17 cellular contexts compared by ENCODE assay signal in the genomic region with DNA sequence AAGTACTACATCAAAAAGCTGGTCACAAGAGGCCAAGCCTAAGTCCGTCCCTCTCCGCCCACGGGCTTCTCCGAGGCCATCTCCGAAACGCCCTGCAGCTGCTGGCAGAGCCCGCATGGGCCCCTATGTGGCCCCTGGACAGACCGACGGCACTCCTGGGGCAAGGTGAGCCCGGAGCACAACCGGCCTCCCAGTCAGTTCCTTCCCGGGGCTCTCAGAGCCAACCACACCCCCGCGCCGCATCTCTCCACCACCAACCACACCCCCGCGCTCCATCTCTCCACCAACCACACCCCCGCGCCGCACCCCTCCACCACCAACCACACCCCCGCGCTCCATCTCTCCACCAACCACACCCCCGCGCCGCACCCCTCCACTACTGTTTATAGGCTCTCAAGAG.
A peak's percentile ranks its signal among the peaks of the same experiment; 100 is the strongest.
DNase-seq lines count a peak whose midpoint lies in the region; TF ChIP-seq lines count a peak whose summit lies in the region.
"Had no signal": no experiment of that assay in that cellular context is flagged by ENCODE, and none has a peak within 500 bp of the region (broad histone marks: within the 10 kb centered on the region; RNA-seq: fewer than 3 reads in every experiment).

No MANE protein-coding gene starts in this region.

- no peak for TF ChIP-seq EP300 in sigmoid colon (IDR thresholded peaks at IDR 0.05)

- TF ChIP-seq CTCF in esophagus squamous epithelium (IDR thresholded peaks at IDR 0.05): no peak
- TF ChIP-seq CTCF in sigmoid colon (IDR thresholded peaks at IDR 0.05): no peak
- no peak for TF ChIP-seq CTCF in breast epithelium (IDR thresholded peaks at IDR 0.05)
- no peak for TF ChIP-seq CTCF in HFFc6 (IDR thresholded peaks at IDR 0.05)

- H3K4me1 ChIP-seq in esophagus squamous epithelium: peaks cover 0 to 20% (median 0%) of the 10 kb centered on the region in 3 donors
- H3K4me1 ChIP-seq in sigmoid colon: peaks cover 0 to 29% (median 9%) of the 10 kb centered on the region in 4 donors
- no peaks in the 10 kb centered on the region for H3K4me1 ChIP-seq in breast epithelium
- H3K4me1 ChIP-seq: colonic mucosa had no signal

- peaks cover 33% of the 10 kb centered on the region for H3K4me1 Mint-ChIP-seq in HFFc6 (ENCODE audit: low read depth)

- H3K27me3 ChIP-seq in esophagus squamous epithelium: no peaks in the 10 kb centered on the region
- H3K27me3 ChIP-seq in sigmoid colon: no peaks in the 10 kb centered on the region
- H3K27me3 ChIP-seq in breast epithelium: no peaks in the 10 kb centered on the region
- H3K27me3 ChIP-seq: colonic mucosa, tibial nerve had no signal

- H3K36me3 Mint-ChIP-seq in HFFc6 (ENCODE audit: low read depth): peaks cover 20% of the 10 kb centered on the region
- H3K36me3 Mint-ChIP-seq: activated naive CD4-positive, alpha-beta T cell treated with anti-CD3 and anti-CD28 coated beads, Interleukin-2, amount 50 U/mL, for 24 hours had no signal

- peaks cover 0 to 19% (median 0%) of the 10 kb centered on the region in 3 donors for H3K36me3 ChIP-seq in esophagus squamous epithelium
- H3K36me3 ChIP-seq in sigmoid colon: no peaks in the 10 kb centered on the region
- H3K36me3 ChIP-seq in breast epithelium: no peaks in the 10 kb centered on the region
- H3K36me3 ChIP-seq: colonic mucosa had no signal

- H3K4me3 ChIP-seq in esophagus squamous epithelium (no peak overlapping the region), sigmoid colon (no peak overlapping the region), breast epithelium (peak overlapping the region in 1 of 3 donors; percentile 28)
- H3K4me3 ChIP-seq: colonic mucosa, tibial nerve had no signal

- no peaks in the 10 kb centered on the region for H3K9me3 Mint-ChIP-seq in HFFc6
- H3K9me3 Mint-ChIP-seq: activated CD4-positive, alpha-beta T cell treated with anti-CD3 and anti-CD28 coated beads, Interleukin-2, amount 10 ng/mL, durations not matched to agents 24 days and 14 days; activated naive CD4-positive, alpha-beta T cell treated with anti-CD3 and anti-CD28 coated beads, Interleukin-2, amount 50 U/mL, for 24 hours had no signal

- no peak overlapping the region for H3K27ac Mint-ChIP-seq in HFFc6
- H3K27ac Mint-ChIP-seq: activated CD4-positive, alpha-beta T cell treated with anti-CD3 and anti-CD28 coated beads, Interleukin-2, amount 10 ng/mL, durations not matched to agents 24 days and 14 days; activated naive CD4-positive, alpha-beta T cell treated with anti-CD3 and anti-CD28 coated beads, Interleukin-2, amount 50 U/mL, for 24 hours had no signal

- no peaks in the 10 kb centered on the region for H3K9me3 ChIP-seq in esophagus squamous epithelium
- no peaks in the 10 kb centered on the region for H3K9me3 ChIP-seq in sigmoid colon
- H3K9me3 ChIP-seq in breast epithelium: no peaks in the 10 kb centered on the region
- H3K9me3 ChIP-seq: colonic mucosa, tibial nerve had no signal

- H3K27me3 Mint-ChIP-seq in HFFc6 (ENCODE audit: insufficient read depth): peaks cover 2% of the 10 kb centered on the region; the same call in 1 of the 2 replicates
- H3K27me3 Mint-ChIP-seq: activated naive CD4-positive, alpha-beta T cell treated with anti-CD3 and anti-CD28 coated beads, Interleukin-2, amount 50 U/mL, for 24 hours had no signal

- 74 to 75% methylated on average over 15 to 16 of the region's 25 CpGs for WGBS in esophagus squamous epithelium, 2 donors
- WGBS in sigmoid colon, 2 donors: 84 to 88% methylated on average over 25 of the region's 25 CpGs

- intact Hi-C loops in esophagus squamous epithelium (cut with DNase I) (no loop called here), sigmoid colon (cut with DNase I) (no loop called here), breast epithelium (cut with DNase I; ENCODE audit: low total_unique reads) (loop anchor here (10.0 kb wide), 1 partner anchor 313 kb away; no protein-coding TSS in a partner anchor)

- no peak overlapping the region for H3K4me3 Mint-ChIP-seq in HFFc6
- H3K4me3 Mint-ChIP-seq: activated CD4-positive, alpha-beta T cell treated with anti-CD3 and anti-CD28 coated beads, Interleukin-2, amount 10 ng/mL, durations not matched to agents 24 days and 14 days; activated naive CD4-positive, alpha-beta T cell treated with anti-CD3 and anti-CD28 coated beads, Interleukin-2, amount 50 U/mL, for 24 hours had no signal

- no peak overlapping the region for H3K27ac ChIP-seq in esophagus squamous epithelium
- no peak overlapping the region for H3K27ac ChIP-seq in sigmoid colon
- peak overlapping the region in 1 of 2 donors; percentile 48 for H3K27ac ChIP-seq in breast epithelium
- H3K27ac ChIP-seq: 22Rv1, colonic mucosa had no signal

- peak; percentile 39 for DNase-seq in DMS53 (lab: John Stamatoyannopoulos, UW)
- DNase-seq in DMS53 treated with DMSO at 0.1 percent for 48 hours (lab: John Stamatoyannopoulos, UW; ENCODE audit: unreplicated experiment): no peak
- DNase-seq in NCI-H2227 treated with DMSO at 0.1 percent for 48 hours (lab: John Stamatoyannopoulos, UW): peak; percentile 52
- peak; percentile 21 for DNase-seq in esophagus squamous epithelium (lab: John Stamatoyannopoulos, UW)
- DNase-seq in sigmoid colon: peak; percentile 65
- DNase-seq in breast epithelium (ENCODE audit: low spot score in 2 of 2): no peak
- DNase-seq in HPDE6-E6E7 (ENCODE audit: extremely low spot score): no peak
- DNase-seq in HFFc6: no peak
- DNase-seq: activated CD4-positive, alpha-beta T cell treated with anti-CD3 and anti-CD28 coated beads, Interleukin-2, amount 10 ng/mL, durations not matched to agents 24 days and 14 days; colonic mucosa; GOT3; NCI-H446 treated with DMSO at 0.1 percent for 48 hours; PC-3; posterior cingulate gyrus had no signal

- TF ChIP-seq POLR2A in esophagus squamous epithelium (IDR thresholded peaks at IDR 0.05) (no peak), sigmoid colon (IDR thresholded peaks at IDR 0.05) (no peak), breast epithelium (IDR thresholded peaks at IDR 0.05) (no peak)

Comparison
In these comparisons a context has a peak if more than half of its experiments do, and no peak if none do; other contexts are left out.
1. DNase-seq: peak in DMS53 (single experiment), NCI-H2227 treated with DMSO at 0.1 percent for 48 hours (single experiment), esophagus squamous epithelium (single experiment) and sigmoid colon (single experiment); none in DMS53 treated with DMSO at 0.1 percent for 48 hours (single experiment), breast epithelium (0 of 2), HPDE6-E6E7 (single experiment) and HFFc6 (single experiment).